Comparison of ENCODE assay signal across 21 cellular contexts in the genomic region with DNA sequence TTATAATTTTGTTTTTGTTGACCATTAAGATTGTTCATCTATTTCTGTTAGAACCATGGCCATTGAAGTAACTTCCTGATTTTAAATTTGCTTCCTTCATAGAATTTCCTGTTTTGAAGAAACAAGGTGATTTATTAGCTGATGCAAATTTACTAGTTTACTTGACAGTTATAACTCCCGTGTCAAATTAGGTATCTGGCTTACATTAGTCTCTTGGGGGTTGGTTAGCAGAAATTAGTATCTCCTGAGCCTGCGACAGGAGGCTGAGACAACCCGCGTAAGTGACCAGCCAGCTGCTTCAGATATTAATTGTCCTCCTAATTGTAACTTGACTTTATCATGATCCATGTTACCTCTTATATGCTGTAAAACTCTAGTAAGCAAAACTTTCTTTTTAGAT.
DNase-seq lines count a peak whose midpoint lies in the region; ATAC-seq and TF ChIP-seq lines count a peak whose summit lies in the region.
"Had no signal": no experiment of that assay in that cellular context is flagged by ENCODE, and none has a peak within 500 bp of the region (broad histone marks: within the 10 kb centered on the region; RNA-seq: fewer than 3 reads in every experiment).

No MANE protein-coding gene starts in this region.

- TF ChIP-seq POLR2A in body of pancreas (IDR thresholded peaks at IDR 0.05) = no peak

- intact Hi-C loops in body of pancreas (cut with DNase I) = no loop called here

- H3K27me3 ChIP-seq in body of pancreas = no peaks in the 10 kb centered on the region
- H3K27me3 ChIP-seq: brain microvascular endothelial cell, colonic mucosa, Peyer's patch, tibial nerve had no signal

- no peaks in the 10 kb centered on the region for H3K36me3 ChIP-seq in body of pancreas (replicated peaks in 1 of 2; ENCODE audit: insufficient read depth in 1 of 2, low read depth in 2 of 2)
- H3K36me3 ChIP-seq: brain microvascular endothelial cell, colonic mucosa, Peyer's patch, tibial nerve had no signal

- peaks cover 9% of the 10 kb centered on the region for H3K36me3 Mint-ChIP-seq in nephron progenitor cell (ENCODE audit: low read depth)

- H3K4me3 ChIP-seq in body of pancreas = no peak overlapping the region
- H3K4me3 ChIP-seq: colonic mucosa, Peyer's patch, tibial nerve had no signal

- H3K27me3 Mint-ChIP-seq in nephron progenitor cell (ENCODE audit: low read depth, poor library complexity) = no peaks in the 10 kb centered on the region
- H3K27me3 Mint-ChIP-seq: activated naive CD8-positive, alpha-beta T cell treated with anti-CD3 and anti-CD28 coated beads, Interleukin-2, amount 50 U/mL, for 24 hours; stimulated activated naive CD8-positive, alpha-beta T cell treated with anti-CD3 and anti-CD28 coated beads, Interleukin-15, amount 100 ng/mL, for 72 hours had no signal

- no peaks in the 10 kb centered on the region for H3K4me1 ChIP-seq in body of pancreas
- H3K4me1 ChIP-seq: colonic mucosa, Peyer's patch had no signal

- H3K9me3 ChIP-seq in body of pancreas = no peaks in the 10 kb centered on the region
- H3K9me3 ChIP-seq: colonic mucosa, Peyer's patch, tibial nerve had no signal

- POLR2A ChIA-PET in RWPE1 (lab: Yijun Ruan, JAX; ENCODE audit: low non-redundant PET) = no interaction called here

- H3K9me3 Mint-ChIP-seq in nephron progenitor cell = peaks cover 10% of the 10 kb centered on the region

- no peak overlapping the region for H3K4me3 Mint-ChIP-seq in nephron progenitor cell
- H3K4me3 Mint-ChIP-seq: activated naive CD8-positive, alpha-beta T cell treated with anti-CD3 and anti-CD28 coated beads, Interleukin-2, amount 50 U/mL, for 24 hours; stimulated activated naive CD8-positive, alpha-beta T cell treated with anti-CD3 and anti-CD28 coated beads, Interleukin-15, amount 100 ng/mL, for 72 hours had no signal

- WGBS in body of pancreas, 2 donors = 66 to 82% methylated on average over 4 of the region's 4 CpGs

- CTCF ChIA-PET in RWPE1 (lab: Yijun Ruan, JAX) = interaction anchor here (0.6 kb wide), 1 partner anchor 94 kb away, joined by 3 read pairs; no protein-coding TSS in a partner anchor

- H3K27ac Mint-ChIP-seq in nephron progenitor cell = no peak overlapping the region
- H3K27ac Mint-ChIP-seq: activated naive CD8-positive, alpha-beta T cell treated with anti-CD3 and anti-CD28 coated beads, Interleukin-2, amount 50 U/mL, for 24 hours; stimulated activated naive CD8-positive, alpha-beta T cell treated with anti-CD3 and anti-CD28 coated beads, Interleukin-15, amount 100 ng/mL, for 72 hours had no signal

- peak; percentile 18 for DNase-seq in nephron progenitor cell
- DNase-seq in RWPE1 (ENCODE audit: low spot score) = no peak
- no peak for DNase-seq in NCI-H2227 treated with DMSO at 0.1 percent for 48 hours (lab: John Stamatoyannopoulos, UW)
- no peak for DNase-seq in body of pancreas
- DNase-seq: activated CD4-positive, alpha-beta T cell treated with anti-CD3 and anti-CD28 coated beads, Interleukin-2, amount 50 U/mL, for 48 hours; activated effector memory CD4-positive, alpha-beta T cell treated with Interleukin-2 at 50 U/mL for 16 hours; activated naive CD8-positive, alpha-beta T cell treated with anti-CD3 and anti-CD28 coated beads, Interleukin-2, amount 50 U/mL, for 24 hours; brain microvascular endothelial cell; colonic mucosa; kidney glomerular epithelial cell; mammary epithelial cell; NCI-H1694 treated with DMSO at 0.1 percent for 48 hours; NCI-H774; Peyer's patch; small intestine; stimulated activated CD4-positive, alpha-beta T cell treated with anti-CD3 and anti-CD28 coated beads, Interleukin-2, amount 100 ng/mL, for 48 hours; stimulated activated naive CD8-positive, alpha-beta T cell treated with anti-CD3 and anti-CD28 coated beads, Interleukin-15, amount 100 ng/mL, for 72 hours had no signal

- H3K4me1 Mint-ChIP-seq in nephron progenitor cell = peaks cover 31% of the 10 kb centered on the region

- TF ChIP-seq CTCF in nephron progenitor cell (IDR thresholded peaks at IDR 0.05) (no peak), RWPE1 (conservative IDR thresholded peaks at IDR 0.05; ENCODE audit: low read depth) (no peak), body of pancreas (IDR thresholded peaks at IDR 0.05) (no peak)

- no peak overlapping the region for H3K27ac ChIP-seq in RWPE1
- no peak overlapping the region for H3K27ac ChIP-seq in body of pancreas
- H3K27ac ChIP-seq: brain microvascular endothelial cell, colonic mucosa, Peyer's patch, tibial nerve had no signal

- ATAC-seq in GM18867 (IDR thresholded peaks at IDR 0.05; ENCODE audit: unreplicated experiment) (peak; percentile 61), GM21619 (IDR thresholded peaks at IDR 0.05; ENCODE audit: unreplicated experiment) (peak; percentile 68), HG03460 (IDR thresholded peaks at IDR 0.05; ENCODE audit: unreplicated experiment) (peak; percentile 73), body of pancreas (no peak)
- ATAC-seq: activated naive CD8-positive, alpha-beta T cell treated with anti-CD3 and anti-CD28 coated beads, Interleukin-2, amount 50 U/mL, for 24 hours; stimulated activated naive CD8-positive, alpha-beta T cell treated with anti-CD3 and anti-CD28 coated beads, Interleukin-15, amount 100 ng/mL, for 72 hours had no signal
